In the genomic region with DNA sequence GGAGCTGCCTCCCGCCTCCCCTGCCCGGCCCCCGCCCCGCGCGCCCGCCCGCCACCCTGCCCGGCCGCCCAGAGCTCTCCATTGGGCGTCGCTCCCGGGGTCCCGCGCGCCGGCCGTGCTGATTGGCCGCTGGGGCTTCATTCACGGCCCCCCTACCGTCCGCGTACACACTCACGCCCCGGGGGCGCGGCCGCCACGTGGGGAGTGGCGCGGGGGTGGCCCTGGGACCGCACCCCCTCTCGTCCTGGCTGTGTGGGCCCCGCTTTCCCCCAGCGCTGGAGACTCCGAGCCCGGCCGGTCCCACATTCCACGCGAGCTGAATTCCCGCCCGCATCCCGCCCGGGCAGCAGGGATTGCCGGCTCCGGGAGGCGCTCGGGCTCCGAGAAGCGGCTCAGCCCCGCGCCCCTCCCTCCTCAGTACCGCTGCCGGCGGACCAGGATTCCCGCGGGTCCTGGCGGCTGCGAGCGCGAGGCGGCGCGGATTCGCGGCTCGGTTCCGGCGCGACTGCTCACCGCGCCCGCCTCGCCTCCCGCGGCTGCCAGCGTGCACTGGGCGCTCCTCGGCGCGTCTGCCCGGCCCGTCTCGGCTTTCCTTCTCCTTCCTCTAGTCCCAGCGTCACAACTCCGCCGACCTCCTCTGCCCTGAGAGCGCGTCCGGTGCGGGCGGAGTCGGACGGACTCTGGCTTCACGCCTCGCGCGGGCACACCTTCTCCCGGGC, we compare ENCODE assay signal across 8 cellular contexts. TPM values are rescaled to one million over a fixed set of nuclear protein-coding genes. Genes with fewer than 3 reads are reported as not detected.
A peak's percentile ranks its signal among the peaks of the same experiment; 100 is the strongest.
DNase-seq lines count a peak whose midpoint lies in the region; ATAC-seq and TF ChIP-seq lines count a peak whose summit lies in the region.

No MANE protein-coding gene starts in this region.

- H3K27me3 ChIP-seq in Caco-2 (replicated peaks; ENCODE audit: control insufficient read depth, insufficient read depth, low read length) (no peaks in the 10 kb centered on the region), right cardiac atrium (ENCODE audit: control insufficient read depth, insufficient read depth) (no peaks in the 10 kb centered on the region), psoas muscle (ENCODE audit: insufficient read depth in 3 of 3, low read length in 2 of 3) (peaks cover 0 to 46% (median 22%) of the 10 kb centered on the region in 3 donors)

- H3K4me1 Mint-ChIP-seq in Caco-2 (ENCODE audit: low read depth, unreplicated experiment), result no peaks in the 10 kb centered on the region
- H3K4me1 Mint-ChIP-seq in T-helper 1 cell treated with Interleukin-12 subunit alpha and Interleukin-12 subunit beta and Interleukin-4 antibody, amounts not matched to agents 30 μg/mL and 1 μg/mL, for 36 hours (ENCODE audit: low read depth), result no peaks in the 10 kb centered on the region

- ATAC-seq in GM21529 (IDR thresholded peaks at IDR 0.05; ENCODE audit: unreplicated experiment), result peak; percentile 62
- peak; percentile 98 for ATAC-seq in right cardiac atrium
- ATAC-seq in psoas muscle, result peak; percentile 90 to 96 (median 93)

- WGBS in right cardiac atrium, result under 1% methylated on average over 98 of the region's 99 CpGs
- 0 to 2% (median 0%) methylated on average over 32 to 99 of the region's 99 CpGs for WGBS in psoas muscle, 3 donors
- WGBS in urinary bladder, result under 1% methylated on average over 99 of the region's 99 CpGs

- no peaks in the 10 kb centered on the region for H3K9me3 ChIP-seq in Caco-2
- no peaks in the 10 kb centered on the region for H3K9me3 ChIP-seq in right cardiac atrium (ENCODE audit: control insufficient read depth, low read length)
- no peaks in the 10 kb centered on the region for H3K9me3 ChIP-seq in psoas muscle

- in situ Hi-C loops in KBM-7 (cut with MboI; ENCODE audit: low pct_unique_long_range_greater_than_20kb, low sequenced_read_pairs), result loop anchor here (25.0 kb wide), 1 partner anchor 790 kb away; no protein-coding TSS in a partner anchor

- H3K4me3 ChIP-seq in Caco-2 (ENCODE audit: low read depth, low read length) (peak overlapping the region; percentile 44), right cardiac atrium (ENCODE audit: low read length) (peak overlapping the region; percentile 47), psoas muscle (peak overlapping the region; percentile 71), urinary bladder (ENCODE audit: low read depth, low read length) (peak overlapping the region; percentile 51)

- intact Hi-C loops in Caco-2 (cut with micrococcal nuclease; ENCODE audit: unreplicated experiment) (no loop called here), right cardiac atrium (cut with DNase I) (no loop called here), psoas muscle (cut with DNase I) (loop anchor here (1.0 to 10.0 kb wide), 3 partner anchors 10 to 788 kb away; no protein-coding TSS in a partner anchor)

- no peaks in the 10 kb centered on the region for H3K9me3 Mint-ChIP-seq in Caco-2 (ENCODE audit: unreplicated experiment)
- no peaks in the 10 kb centered on the region for H3K9me3 Mint-ChIP-seq in T-helper 1 cell treated with Interleukin-12 subunit alpha and Interleukin-12 subunit beta and Interleukin-4 antibody, amounts not matched to agents 30 μg/mL and 1 μg/mL, for 36 hours

- TF ChIP-seq CTCF in Caco-2 (IDR thresholded peaks at IDR 0.05; ENCODE audit: insufficient read depth in 1 of 2, low read depth in 1 of 2, low read length in 1 of 2, severe bottlenecking in 1 of 2, unreplicated experiment in 1 of 2), result no peak
- TF ChIP-seq CTCF in psoas muscle (IDR thresholded peaks at IDR 0.05), result no peak

- peak in 1 of 2 experiments; percentile 80 for DNase-seq in Caco-2
- peak; percentile 67 for DNase-seq in KBM-7
- DNase-seq in amygdala (lab: John Stamatoyannopoulos, UW), result peak; percentile 23 to 94 (median 84)
- DNase-seq in right cardiac atrium, result peak; percentile 92 to 97 (median 95)
- peak; percentile 92 to 93 for DNase-seq in psoas muscle

- H3K36me3 Mint-ChIP-seq in Caco-2 (ENCODE audit: insufficient read depth, unreplicated experiment), result no peaks in the 10 kb centered on the region
- no peaks in the 10 kb centered on the region for H3K36me3 Mint-ChIP-seq in T-helper 1 cell treated with Interleukin-12 subunit alpha and Interleukin-12 subunit beta and Interleukin-4 antibody, amounts not matched to agents 30 μg/mL and 1 μg/mL, for 36 hours (ENCODE audit: low read depth)

- CTCF ChIA-PET in Caco-2 (lab: Charles Lee), result interaction anchor here (0.6 to 1.3 kb wide), 3 partner anchors 25 to 532 kb away, joined by 3 read pairs; no protein-coding TSS in a partner anchor

- H3K27ac ChIP-seq in right cardiac atrium (ENCODE audit: low read length) (no peak overlapping the region), psoas muscle (peak overlapping the region; percentile 64), urinary bladder (ENCODE audit: low read depth) (peak overlapping the region; percentile 3)

- no peaks in the 10 kb centered on the region for H3K4me1 ChIP-seq in Caco-2
- no peaks in the 10 kb centered on the region for H3K4me1 ChIP-seq in right cardiac atrium (ENCODE audit: control insufficient read depth, insufficient read depth, low read length)
- peaks cover 17% of the 10 kb centered on the region for H3K4me1 ChIP-seq in psoas muscle
- no peaks in the 10 kb centered on the region for H3K4me1 ChIP-seq in urinary bladder (ENCODE audit: insufficient read depth)

- no peak overlapping the region for H3K27ac Mint-ChIP-seq in Caco-2 (ENCODE audit: unreplicated experiment)
- H3K27ac Mint-ChIP-seq in T-helper 1 cell treated with Interleukin-12 subunit alpha and Interleukin-12 subunit beta and Interleukin-4 antibody, amounts not matched to agents 30 μg/mL and 1 μg/mL, for 36 hours, result no peak overlapping the region

- H3K27me3 Mint-ChIP-seq in Caco-2 (ENCODE audit: insufficient read depth, unreplicated experiment), result peaks cover 11% of the 10 kb centered on the region
- peaks cover 55% of the 10 kb centered on the region for H3K27me3 Mint-ChIP-seq in T-helper 1 cell treated with Interleukin-12 subunit alpha and Interleukin-12 subunit beta and Interleukin-4 antibody, amounts not matched to agents 30 μg/mL and 1 μg/mL, for 36 hours (ENCODE audit: low read depth)

- POLR2A ChIA-PET in Caco-2 (lab: Charles Lee), result interaction anchor here (1.0 kb wide), 1 partner anchor 35 kb away, joined by 6 read pairs; a partner anchor contains a TSS

- BruUV-seq in Caco-2 (replicated peaks; lab: Mats Ljungman, UMichigan), result no TSS peak

- peak overlapping the region; percentile 69 for H3K4me3 Mint-ChIP-seq in Caco-2 (ENCODE audit: unreplicated experiment)
- peak overlapping the region; percentile 70 for H3K4me3 Mint-ChIP-seq in T-helper 1 cell treated with Interleukin-12 subunit alpha and Interleukin-12 subunit beta and Interleukin-4 antibody, amounts not matched to agents 30 μg/mL and 1 μg/mL, for 36 hours

- H3K36me3 ChIP-seq in Caco-2 (ENCODE audit: control insufficient read depth, insufficient read depth, low read length) (no peaks in the 10 kb centered on the region), psoas muscle (ENCODE audit: insufficient read depth in 1 of 2, low read depth in 1 of 2) (no peaks in the 10 kb centered on the region), urinary bladder (ENCODE audit: insufficient read depth) (no peaks in the 10 kb centered on the region)

RNA-seq across cellular contexts. Expression of a gene that starts 0.5 kb away (rescaled TPM):
- total RNA-seq in Caco-2 (2022) (not detected in 2 replicates), right cardiac atrium (under 1 TPM in 3 of 4 donors, not detected in 1; 0.09 to 0.17 (median 0.17) TPM), psoas muscle (under 1 TPM in 3 of 4 donors, not detected in 1; 0.12 to 0.38 (median 0.14) TPM), urinary bladder (0.32 TPM)
- polyA plus RNA-seq in right cardiac atrium (0.07 TPM), psoas muscle (under 1 TPM; 0.04 to 0.21 (median 0.07) TPM), urinary bladder (0.60 TPM)

RNA-seq across cellular contexts. Expression of a gene that starts 34.5 kb away (rescaled TPM):
- total RNA-seq in Caco-2 (2022), result 29.1 and 33.2 TPM in 2 replicates
- 10 to 100 TPM; 25.5 to 31.9 (median 30.0) TPM for total RNA-seq in right cardiac atrium
- 34.5 TPM for polyA plus RNA-seq in right cardiac atrium
- total RNA-seq in psoas muscle, result 100 to 1,000 TPM in 3 of 4 donors, 10 to 100 TPM in 1; 65.2 to 210 (median 131) TPM
- 100 to 1,000 TPM in 2 of 3 donors, 10 to 100 TPM in 1; 91.7 to 253 (median 163) TPM for polyA plus RNA-seq in psoas muscle
- 45.4 TPM for total RNA-seq in urinary bladder
- polyA plus RNA-seq in urinary bladder, result 43.5 TPM

RNA-seq across cellular contexts. Expression of a gene that starts 41.7 kb away (rescaled TPM):
- total RNA-seq in Caco-2 (2022), result 11.8 and 11.9 TPM in 2 replicates
- 10 to 100 TPM in 1 of 4 donors, 1 to 10 TPM in 3; 8.1 to 15.6 (median 9.1) TPM for total RNA-seq in right cardiac atrium
- polyA plus RNA-seq in right cardiac atrium, result 9.7 TPM
- total RNA-seq in psoas muscle, result 1,000 to 10,000 TPM in 1 of 4 donors, 100 to 1,000 TPM in 3; 236 to 1,187 (median 448) TPM
- 100 to 1,000 TPM in 2 of 3 donors, 10 to 100 TPM in 1; 41.6 to 905 (median 582) TPM for polyA plus RNA-seq in psoas muscle
- 9.4 TPM for total RNA-seq in urinary bladder
- polyA plus RNA-seq in urinary bladder, result 89.6 TPM

RNA-seq across cellular contexts. Expression of a gene that starts 57.2 kb away (rescaled TPM):
- total RNA-seq in Caco-2 (2022) (72.6 and 79.3 TPM in 2 replicates), right cardiac atrium (10 to 100 TPM; 25.2 to 34.1 (median 31.0) TPM), psoas muscle (10 to 100 TPM; 20.0 to 45.4 (median 35.0) TPM), urinary bladder (78.5 TPM)
- polyA plus RNA-seq in right cardiac atrium (14.4 TPM), psoas muscle (10 to 100 TPM; 13.0 to 35.0 (median 30.0) TPM), urinary bladder (37.5 TPM)

Comparison
In these comparisons a context has a peak if more than half of its experiments do, and no peak if none do; other contexts are left out.
1. RNA of a gene that starts 41.7 kb away (total RNA-seq): 236 to 1,187 TPM in psoas muscle; 11.8 to 11.9 TPM in Caco-2, 8.1 to 15.6 TPM in right cardiac atrium and 9.4 TPM in urinary bladder (single experiment); every median in the first group is over 10 times any median in the second.
2. intact Hi-C loops: an anchor here in psoas muscle (1.0 to 10.0 kb wide); none called in Caco-2 and right cardiac atrium.
3. Peak in every context shown above with its lines, with median percentiles within 50 percentile points of each other: H3K4me3 ChIP-seq and ATAC-seq.